25 cellular contexts compared by ENCODE assay signal in the genomic region with DNA sequence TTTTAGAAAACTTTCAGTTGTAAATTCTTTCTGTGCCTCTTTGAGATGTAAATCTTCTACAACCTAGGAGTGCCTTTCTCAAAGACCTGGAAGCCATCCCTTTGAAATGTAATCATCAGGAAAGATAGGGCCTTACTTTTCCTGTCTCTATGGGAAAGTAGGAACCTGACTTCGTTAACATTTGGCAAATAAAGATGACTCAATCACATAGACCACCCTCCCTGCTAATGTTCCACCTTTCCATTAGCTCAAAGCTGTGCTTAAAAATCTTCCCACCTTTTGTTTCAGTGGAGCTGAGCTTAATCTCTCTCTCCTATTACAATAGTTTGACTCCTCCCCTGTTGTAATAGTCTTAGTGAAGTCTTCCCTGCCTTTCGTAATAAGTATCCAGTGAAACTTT.
DNase-seq lines count a peak whose midpoint lies in the region; ATAC-seq and TF ChIP-seq lines count a peak whose summit lies in the region.
"Had no signal": no experiment of that assay in that cellular context is flagged by ENCODE, and none has a peak within 500 bp of the region (broad histone marks: within the 10 kb centered on the region; RNA-seq: fewer than 3 reads in every experiment).

No MANE protein-coding gene starts in this region.

- no peak overlapping the region for H3K9ac ChIP-seq in neural progenitor cell

- no CpG with 5 or more reads among the region's 2 CpGs for WGBS in iPS DF 6.9 (ENCODE audit: insufficient coverage, insufficient read length)

- H3K4me3 ChIP-seq in HAP-1, result no peak overlapping the region
- no peak overlapping the region for H3K4me3 ChIP-seq in iPS DF 6.9 (ENCODE audit: low read length)
- H3K4me3 ChIP-seq in neural progenitor cell, result no peak overlapping the region

- H3K36me3 Mint-ChIP-seq in WTC11 (no peaks in the 10 kb centered on the region), neural progenitor cell (no peaks in the 10 kb centered on the region)
- no peaks in the 10 kb centered on the region for H3K36me3 Mint-ChIP-seq in CD4-positive, alpha-beta T cell (ENCODE audit: low read depth)
- H3K36me3 Mint-ChIP-seq: CD8-positive, alpha-beta memory T cell had no signal

- POLR2A ChIA-PET in WTC11 (lab: Charles Lee), result no interaction called here
- POLR2A ChIA-PET in CD4-positive, alpha-beta T cell (lab: Charles Lee), result no interaction called here

- DNase-seq in HAP-1 (ENCODE audit: low spot score in 2 of 2) (peak; percentile 17 to 80), WTC11 (ENCODE audit: low spot score) (no peak), iPS DF 6.9 (ENCODE audit: low read depth, low spot score) (peak; percentile 60), neural progenitor cell (ENCODE audit: low spot score) (peak; percentile 48), NCI-H2029 treated with DMSO at 0.1 percent for 48 hours (lab: John Stamatoyannopoulos, UW) (no peak), pons (ENCODE audit: low spot score) (no peak)
- no peak for DNase-seq in CD4-positive, alpha-beta T cell
- DNase-seq in central memory CD4-positive, alpha-beta T cell, result no peak
- DNase-seq: Calu3; CD8-positive, alpha-beta memory T cell; DMS79 treated with DMSO at 0.1 percent for 48 hours; NCI-H1048; NCI-H1417; NCI-H1694; NCI-H2081; NCI-H2171; NCI-H345; NCI-H510A treated with DMSO at 0.1 percent for 48 hours; NCI-H774; SHP77 treated with DMSO at 0.1 percent for 48 hours had no signal

- H3K27ac Mint-ChIP-seq in WTC11 (no peak overlapping the region), neural progenitor cell (no peak overlapping the region)
- H3K27ac Mint-ChIP-seq in CD4-positive, alpha-beta T cell, result no peak overlapping the region
- H3K27ac Mint-ChIP-seq: B cell; CD8-positive, alpha-beta memory T cell had no signal

- H3K4me3 Mint-ChIP-seq in WTC11 (peak overlapping the region; percentile 2; the same call in 1 of the 2 replicates), neural progenitor cell (no peak overlapping the region)
- no peak overlapping the region for H3K4me3 Mint-ChIP-seq in CD4-positive, alpha-beta T cell
- H3K4me3 Mint-ChIP-seq: B cell; CD8-positive, alpha-beta memory T cell had no signal

- peaks cover 32% of the 10 kb centered on the region for H3K4me1 ChIP-seq in HAP-1
- H3K4me1 ChIP-seq in iPS DF 6.9 (ENCODE audit: control insufficient read depth, insufficient read depth, low read length), result no peaks in the 10 kb centered on the region
- peaks cover 31% of the 10 kb centered on the region for H3K4me1 ChIP-seq in neural progenitor cell

- H3K27ac ChIP-seq in iPS DF 6.9 (ENCODE audit: low read length), result no peak overlapping the region
- H3K27ac ChIP-seq in neural progenitor cell, result peak overlapping the region; percentile 78
- H3K27ac ChIP-seq in CD4-positive, alpha-beta T cell (ENCODE audit: low read depth, low read length), result no peak overlapping the region
- H3K27ac ChIP-seq: C4-2B, RWPE1 had no signal

- H3K36me3 ChIP-seq in HAP-1 (replicated peaks), result no peaks in the 10 kb centered on the region
- H3K36me3 ChIP-seq in iPS DF 6.9 (ENCODE audit: control insufficient read depth, insufficient read depth, low read length), result no peaks in the 10 kb centered on the region
- H3K36me3 ChIP-seq in neural progenitor cell, result no peaks in the 10 kb centered on the region

- CTCF ChIA-PET in WTC11 (lab: Charles Lee), result interaction anchor here (0.7 to 1.6 kb wide), 7 partner anchors 10 to 129 kb away, joined by 3 to 6 read pairs (median 3); no protein-coding TSS in a partner anchor
- CTCF ChIA-PET in CD4-positive, alpha-beta T cell (lab: Charles Lee), result no interaction called here

- H4K20me1 ChIP-seq in neural progenitor cell (ENCODE audit: low read depth), result no peaks in the 10 kb centered on the region

- ATAC-seq in WTC11, result peak; percentile 94
- no peak for ATAC-seq in CD4-positive, alpha-beta T cell (ENCODE audit: poor library complexity)
- ATAC-seq: HCT116, Panc1 had no signal

- H3K4me2 ChIP-seq in neural progenitor cell, result peak overlapping the region; percentile 49

- no peak for TF ChIP-seq CTCF in WTC11 (IDR thresholded peaks at IDR 0.05)
- no peak for TF ChIP-seq CTCF in neural progenitor cell (IDR thresholded peaks at IDR 0.05)
- no peak for TF ChIP-seq CTCF in CD4-positive, alpha-beta T cell (IDR thresholded peaks at IDR 0.05)

- no peaks in the 10 kb centered on the region for H3K79me2 ChIP-seq in neural progenitor cell (ENCODE audit: low read depth)

- in situ Hi-C loops in HAP-1 (cut with MboI; ENCODE audit: low sequenced_read_pairs), result no loop called here

- H3K27me3 ChIP-seq in HAP-1 (ENCODE audit: low read depth), result no peaks in the 10 kb centered on the region
- H3K27me3 ChIP-seq in iPS DF 6.9 (ENCODE audit: control insufficient read depth, insufficient read depth, low read length), result peaks cover 59% of the 10 kb centered on the region
- H3K27me3 ChIP-seq in neural progenitor cell, result peaks cover 32% of the 10 kb centered on the region
- H3K27me3 ChIP-seq in CD4-positive, alpha-beta T cell (ENCODE audit: control insufficient read depth, insufficient read depth, low read length), result no peaks in the 10 kb centered on the region

- H3K9me3 ChIP-seq in HAP-1 (no peaks in the 10 kb centered on the region), iPS DF 6.9 (ENCODE audit: control insufficient read depth, insufficient read depth, low read length) (no peaks in the 10 kb centered on the region), neural progenitor cell (ENCODE audit: low read depth) (no peaks in the 10 kb centered on the region)
- no peaks in the 10 kb centered on the region for H3K9me3 ChIP-seq in CD4-positive, alpha-beta T cell (ENCODE audit: control insufficient read depth, low read length)

- intact Hi-C loops in CD4-positive, alpha-beta T cell (cut with DNase I, micrococcal nuclease), result no loop called here

- H3F3A ChIP-seq in neural progenitor cell (ENCODE audit: low read depth), result peaks cover 19% of the 10 kb centered on the region

- H3K9me3 Mint-ChIP-seq in WTC11, result no peaks in the 10 kb centered on the region
- peaks cover 2% of the 10 kb centered on the region for H3K9me3 Mint-ChIP-seq in neural progenitor cell
- peaks cover 3% of the 10 kb centered on the region for H3K9me3 Mint-ChIP-seq in CD4-positive, alpha-beta T cell

- H2AFZ ChIP-seq in neural progenitor cell (replicated peaks), result peak overlapping the region; percentile 8

- peaks cover 100% of the 10 kb centered on the region for H3K27me3 Mint-ChIP-seq in WTC11 (ENCODE audit: low read depth)
- peaks cover 5% of the 10 kb centered on the region for H3K27me3 Mint-ChIP-seq in neural progenitor cell (ENCODE audit: insufficient read depth, low read depth)
- H3K27me3 Mint-ChIP-seq in CD4-positive, alpha-beta T cell, result no peaks in the 10 kb centered on the region
- H3K27me3 Mint-ChIP-seq: B cell; CD8-positive, alpha-beta memory T cell had no signal

- H3K4me1 Mint-ChIP-seq in WTC11 (peaks cover 16% of the 10 kb centered on the region), neural progenitor cell (peaks cover 16% of the 10 kb centered on the region)
- no peaks in the 10 kb centered on the region for H3K4me1 Mint-ChIP-seq in CD4-positive, alpha-beta T cell (ENCODE audit: low read depth)
- H3K4me1 Mint-ChIP-seq: B cell; CD8-positive, alpha-beta memory T cell had no signal

TF ChIP-seq in WTC11, 78 proteins besides CTCF, POLR2A, EP300 and RAD21:
- peak; percentile 49; the same call in 1 of the 2 replicates for TF ChIP-seq TEAD1 (CRISPR knock-in tag; IDR thresholded peaks at IDR 0.05)
- TF ChIP-seq, protein P1, sequence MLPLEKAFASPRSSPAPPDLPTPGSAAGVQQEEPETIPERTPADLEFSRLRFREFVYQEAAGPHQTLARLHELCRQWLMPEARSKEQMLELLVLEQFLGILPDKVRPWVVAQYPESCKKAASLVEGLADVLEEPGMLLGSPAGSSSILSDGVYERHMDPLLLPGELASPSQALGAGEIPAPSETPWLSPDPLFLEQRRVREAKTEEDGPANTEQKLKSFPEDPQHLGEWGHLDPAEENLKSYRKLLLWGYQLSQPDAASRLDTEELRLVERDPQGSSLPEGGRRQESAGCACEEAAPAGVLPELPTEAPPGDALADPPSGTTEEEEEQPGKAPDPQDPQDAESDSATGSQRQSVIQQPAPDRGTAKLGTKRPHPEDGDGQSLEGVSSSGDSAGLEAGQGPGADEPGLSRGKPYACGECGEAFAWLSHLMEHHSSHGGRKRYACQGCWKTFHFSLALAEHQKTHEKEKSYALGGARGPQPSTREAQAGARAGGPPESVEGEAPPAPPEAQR (CRISPR knock-in tag; IDR thresholded peaks at IDR 0.05), result no peak
- no peak for TF ChIP-seq ZNF317 (CRISPR knock-in tag; IDR thresholded peaks at IDR 0.05; ENCODE audit: borderline replicate concordance, low read depth)
- no peak for TF ChIP-seq NR1H2 (CRISPR knock-in tag; IDR thresholded peaks at IDR 0.05)

Comparison
In these comparisons a context has a peak if more than half of its experiments do, and no peak if none do; other contexts are left out.
1. DNase-seq: peak in HAP-1 (2 of 2), iPS DF 6.9 (single experiment) and neural progenitor cell (single experiment); none in WTC11 (single experiment), CD4-positive, alpha-beta T cell (0 of 10), NCI-H2029 treated with DMSO at 0.1 percent for 48 hours (single experiment), central memory CD4-positive, alpha-beta T cell (single experiment) and pons (single experiment).